18 cellular contexts compared by ENCODE assay signal in genomic region chr10:130928306-130928705, GRCh38.
"Had no signal": no experiment of that assay in that cellular context is flagged by ENCODE, and none has a peak within 500 bp of the region (broad histone marks: within the 10 kb centered on the region; RNA-seq: fewer than 3 reads in every experiment).

No MANE protein-coding gene starts in this region.

- ATAC-seq: K562 had no signal

- DNase-seq: Kasumi-1, MM.1S, NCI-H1092 treated with DMSO at 0.1 percent for 48 hours, NCI-H1436, NCI-H187, NCI-H2029, NCI-H2081 treated with DMSO at 0.1 percent for 48 hours, NCI-H2171, NCI-H226, NCI-H446, NCI-H510A, NCI-H524 treated with DMSO at 0.1 percent for 48 hours, NCI-H69, NCI-H774, Right ventricle myocardium superior, RPMI8226, SIG-M5 had no signal
